ENCODE assay signal across 12 cellular contexts in the genomic region with DNA sequence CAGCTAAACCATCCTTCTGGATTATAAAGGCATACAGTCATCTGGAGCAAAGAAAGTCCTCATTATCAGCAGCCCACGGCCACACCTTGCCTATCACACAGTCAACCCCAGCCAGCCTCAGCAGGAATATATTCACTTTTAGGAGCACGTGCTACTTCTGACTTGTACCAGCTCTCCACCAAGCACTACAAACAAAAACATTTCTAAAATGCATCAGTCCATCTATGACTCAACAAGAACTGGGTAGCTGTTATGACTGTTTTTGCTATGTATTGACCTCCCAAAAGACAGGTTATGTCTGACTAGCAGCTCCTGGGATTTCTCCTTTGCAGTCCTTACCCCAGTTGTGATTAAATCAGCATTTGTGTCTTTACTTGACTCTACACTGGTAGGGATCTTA. TPM values are rescaled to one million over a fixed set of nuclear protein-coding genes. Genes with fewer than 3 reads are reported as not detected.
DNase-seq lines count a peak whose midpoint lies in the region; ATAC-seq and TF ChIP-seq lines count a peak whose summit lies in the region.
"Had no signal": no experiment of that assay in that cellular context is flagged by ENCODE, and none has a peak within 500 bp of the region (broad histone marks: within the 10 kb centered on the region; RNA-seq: fewer than 3 reads in every experiment).

No MANE protein-coding gene starts in this region.

- H3K4me1 Mint-ChIP-seq in mesothelial cell of epicardium = peaks cover 66% of the 10 kb centered on the region
- H3K4me1 Mint-ChIP-seq: activated CD4-positive, alpha-beta T cell treated with anti-CD3 and anti-CD28 coated beads for 36 hours had no signal

- peak overlapping the region; percentile 40 for H3K4me2 ChIP-seq in PC-3 (ENCODE audit: low read length)

- POLR2A ChIA-PET in PC-3 (lab: Charles Lee; ENCODE audit: unreplicated experiment) = no interaction called here

- no peaks in the 10 kb centered on the region for H4K20me1 ChIP-seq in PC-3 (ENCODE audit: low read length)

- no peaks in the 10 kb centered on the region for H3F3A ChIP-seq in PC-3 (ENCODE audit: low read length, unreplicated experiment)

- TF ChIP-seq POLR2A in upper lobe of left lung (IDR thresholded peaks at IDR 0.05) (no peak), prostate gland (IDR thresholded peaks at IDR 0.05) (no peak)

- peaks cover 17% of the 10 kb centered on the region; the same call in 1 of the 2 replicates for H3K79me2 ChIP-seq in PC-3 (ENCODE audit: low read length)

- no peaks in the 10 kb centered on the region for H3K27me3 ChIP-seq in PC-3 (ENCODE audit: low read length)
- no peaks in the 10 kb centered on the region for H3K27me3 ChIP-seq in upper lobe of left lung
- no peaks in the 10 kb centered on the region for H3K27me3 ChIP-seq in prostate gland (replicated peaks; ENCODE audit: insufficient read depth)

- TF ChIP-seq CTCF in PC-3 (conservative IDR thresholded peaks at IDR 0.05; ENCODE audit: low read depth, low read length) (no peak), mesothelial cell of epicardium (IDR thresholded peaks at IDR 0.05; ENCODE audit: unreplicated experiment) (no peak), upper lobe of left lung (IDR thresholded peaks at IDR 0.05) (no peak), prostate gland (IDR thresholded peaks at IDR 0.05) (no peak)

- H3K9ac ChIP-seq in PC-3 (ENCODE audit: low read length) = no peak overlapping the region

- no peak overlapping the region for H3K4me3 ChIP-seq in PC-3 (ENCODE audit: low read length)
- no peak overlapping the region for H3K4me3 ChIP-seq in upper lobe of left lung
- H3K4me3 ChIP-seq in prostate gland = no peak overlapping the region

- H3K27ac Mint-ChIP-seq in mesothelial cell of epicardium = peak overlapping the region; percentile 96
- H3K27ac Mint-ChIP-seq: activated CD4-positive, alpha-beta T cell treated with anti-CD3 and anti-CD28 coated beads for 36 hours had no signal

- 66 to 72% methylated on average over 2 of the region's 2 CpGs for WGBS in upper lobe of left lung, 2 donors
- 82% methylated on average over 2 of the region's 2 CpGs for WGBS in prostate gland

- H3K4me3 Mint-ChIP-seq in mesothelial cell of epicardium = peak overlapping the region; percentile 18
- H3K4me3 Mint-ChIP-seq: activated CD4-positive, alpha-beta T cell treated with anti-CD3 and anti-CD28 coated beads for 36 hours had no signal

- ATAC-seq in PC-3 (peak; percentile 32), upper lobe of left lung (ENCODE audit: low FRiP score in 2 of 2) (no peak)
- ATAC-seq: activated CD4-positive, alpha-beta T cell treated with anti-CD3 and anti-CD28 coated beads for 36 hours had no signal

- H3K9me2 ChIP-seq in PC-3 (replicated peaks; ENCODE audit: low read length) = no peaks in the 10 kb centered on the region

- H2AFZ ChIP-seq in PC-3 (ENCODE audit: low read length) = no peak overlapping the region

- TF ChIP-seq EP300 in upper lobe of left lung (IDR thresholded peaks at IDR 0.05) = no peak

- H3K27me3 Mint-ChIP-seq in mesothelial cell of epicardium (ENCODE audit: low read depth) = no peaks in the 10 kb centered on the region

- H3K27ac ChIP-seq in PC-3 (ENCODE audit: low read length) (peak overlapping the region; percentile 49), cingulate gyrus (ENCODE audit: low read depth, low read length) (peak overlapping the region; percentile 80), upper lobe of left lung (peak overlapping the region; percentile 8 to 51 (median 27)), prostate gland (no peak overlapping the region)

- H3K9me3 ChIP-seq in PC-3 (ENCODE audit: low read length) = no peaks in the 10 kb centered on the region
- no peaks in the 10 kb centered on the region for H3K9me3 ChIP-seq in upper lobe of left lung
- no peaks in the 10 kb centered on the region for H3K9me3 ChIP-seq in prostate gland

- peaks cover 9% of the 10 kb centered on the region for H3K36me3 Mint-ChIP-seq in mesothelial cell of epicardium

- intact Hi-C loops in PC-3 (cut with micrococcal nuclease) (no loop called here), prostate gland (cut with DNase I) (no loop called here)

- H3K4me1 ChIP-seq in PC-3 (ENCODE audit: insufficient read depth, low read length) (peaks cover 37% of the 10 kb centered on the region), upper lobe of left lung (peaks cover 20 to 41% (median 38%) of the 10 kb centered on the region in 4 donors), prostate gland (replicated peaks) (no peaks in the 10 kb centered on the region)

- no peaks in the 10 kb centered on the region for H3K36me3 ChIP-seq in PC-3 (ENCODE audit: low read depth, low read length)
- no peaks in the 10 kb centered on the region for H3K36me3 ChIP-seq in upper lobe of left lung
- H3K36me3 ChIP-seq in prostate gland = no peaks in the 10 kb centered on the region

- CTCF ChIA-PET in PC-3 (lab: Charles Lee) = interaction anchor here (0.5 kb wide), 1 partner anchor 458 kb away, joined by 4 read pairs; no protein-coding TSS in a partner anchor

- H3K9me3 Mint-ChIP-seq in mesothelial cell of epicardium = no peaks in the 10 kb centered on the region

- BruUV-seq in PC-3 (replicated peaks; lab: Mats Ljungman, UMichigan) = no TSS peak

- DNase-seq in PC-3 = peak; percentile 70
- DNase-seq in mesothelial cell of epicardium (ENCODE audit: low spot score in 2 of 2, unreplicated experiment in 2 of 2) = no peak
- no peak for DNase-seq in upper lobe of left lung
- no peak for DNase-seq in ecto neural progenitor cell (ENCODE audit: low spot score)
- DNase-seq in NCI-H510A (lab: John Stamatoyannopoulos, UW) = no peak
- no peak for DNase-seq in prostate gland (ENCODE audit: low spot score)
- DNase-seq: activated CD4-positive, alpha-beta T cell treated with anti-CD3 and anti-CD28 coated beads for 36 hours; activated naive CD4-positive, alpha-beta T cell treated with Interleukin-2 at 50 U/mL for 16 hours; DMS53; retina; SHP77 had no signal

RNA-seq across cellular contexts. Expression of gene NUAK1, which starts 31.2 kb away (rescaled TPM):
- total RNA-seq in PC-3 (2014; rRNA removed) (9.8 and 11.0 TPM in 2 replicates), mesothelial cell of epicardium (23.4 to 27.0 TPM (median 25.1 TPM) in 3 replicates), upper lobe of left lung (10 to 100 TPM in 4 of 6 donors, 1 to 10 TPM in 2; 7.1 to 28.7 (median 10.9) TPM), prostate gland (10 to 100 TPM in 1 of 2 donors, 1 to 10 TPM in 1; 9.6 to 16.0 TPM)
- total RNA-seq: activated CD4-positive, alpha-beta T cell treated with anti-CD3 and anti-CD28 coated beads for 36 hours had no signal

Comparison
In these comparisons a context has a peak if more than half of its experiments do, and no peak if none do; other contexts are left out.
1. H3K27ac ChIP-seq: peak in PC-3 (single experiment), cingulate gyrus (single experiment) and upper lobe of left lung (4 of 4); none in prostate gland (0 of 2).